Comparison of ENCODE assay signal across 29 cellular contexts in the genomic region with DNA sequence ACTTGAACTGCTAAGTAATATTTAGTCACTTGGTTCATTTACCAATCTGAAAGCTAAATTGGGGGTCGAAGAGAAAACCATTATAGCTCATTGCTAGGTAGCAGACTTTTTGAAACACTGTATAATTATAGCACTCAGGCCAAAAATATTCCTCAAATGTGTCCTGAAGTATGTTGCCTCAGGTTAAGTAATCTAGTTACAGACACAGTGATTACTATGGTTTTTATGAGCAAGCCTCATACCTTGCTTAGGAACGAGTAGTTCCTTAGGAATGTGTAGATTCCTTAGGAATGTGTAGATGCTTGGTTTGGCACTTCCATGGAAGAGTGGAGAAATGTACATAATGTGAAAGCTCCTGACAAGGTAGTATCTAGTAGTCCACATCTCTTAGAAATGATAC.
DNase-seq lines count a peak whose midpoint lies in the region; ATAC-seq, FAIRE-seq and TF ChIP-seq lines count a peak whose summit lies in the region.
"Had no signal": no experiment of that assay in that cellular context is flagged by ENCODE, and none has a peak within 500 bp of the region (broad histone marks: within the 10 kb centered on the region; RNA-seq: fewer than 3 reads in every experiment).

No MANE protein-coding gene starts in this region.

- no peak overlapping the region for H2AK5ac ChIP-seq in trophoblast cell (ENCODE audit: low read length)

- H3K27ac ChIP-seq in PC-3 (ENCODE audit: low read length) (no peak overlapping the region; the same call in 1 of the 2 replicates), trophoblast cell (ENCODE audit: low read depth, low read length) (peak overlapping the region; percentile 89)
- H3K27ac ChIP-seq: heart right ventricle, upper lobe of right lung, VCaP had no signal

- no peak overlapping the region for H2BK12ac ChIP-seq in trophoblast cell (ENCODE audit: low read length)

- no peaks in the 10 kb centered on the region for H3K79me2 ChIP-seq in PC-3 (ENCODE audit: low read length)
- peaks cover 3% of the 10 kb centered on the region for H3K79me2 ChIP-seq in trophoblast cell (ENCODE audit: control insufficient read depth, insufficient read depth, low read length, poor library complexity)

- WGBS in trophoblast cell (ENCODE audit: extremely low coverage, insufficient coverage, insufficient read length) = no CpG with 5 or more reads among the region's 2 CpGs

- H3K4me3 Mint-ChIP-seq in activated T-cell treated with anti-CD3 and anti-CD28 coated beads, Interleukin-2, amount 50 U/mL, for 72 hours = no peak overlapping the region
- H3K4me3 Mint-ChIP-seq in T-helper 2 cell treated with Interferon-gamma antibody and Interleukin-4, amounts not matched to agents 5 μg/mL and 100 μg/mL, for 36 hours = no peak overlapping the region
- H3K4me3 Mint-ChIP-seq: activated naive CD8-positive, alpha-beta T cell treated with anti-CD3 and anti-CD28 coated beads for 36 hours; dendritic cell treated with granulocyte-macrophage colony-stimulating factor and Interleukin-4, amounts not matched to agents 40 ng/mL and 50 ng/mL, for 4 days; endodermal cell had no signal

- no peak overlapping the region for H3K18ac ChIP-seq in trophoblast cell (ENCODE audit: low read length)

- H3K4me1 ChIP-seq in PC-3 (ENCODE audit: insufficient read depth, low read length) = peaks cover 35% of the 10 kb centered on the region
- H3K4me1 ChIP-seq in trophoblast cell (ENCODE audit: control insufficient read depth in 1 of 2, insufficient read depth in 2 of 2, low read length in 2 of 2) = peaks cover 3 to 12% of the 10 kb centered on the region in 2 experiments
- H3K4me1 ChIP-seq: heart right ventricle, upper lobe of right lung had no signal

- no peak for TF ChIP-seq CTCF in PC-3 (conservative IDR thresholded peaks at IDR 0.05; ENCODE audit: low read depth, low read length)
- TF ChIP-seq CTCF in bronchial epithelial cell (IDR thresholded peaks at IDR 0.05; ENCODE audit: insufficient read depth, low read length, severe bottlenecking) = no peak

- no peak overlapping the region for H4K91ac ChIP-seq in trophoblast cell (ENCODE audit: low read depth, low read length)

- H3K4me1 Mint-ChIP-seq in activated T-cell treated with anti-CD3 and anti-CD28 coated beads, Interleukin-2, amount 50 U/mL, for 72 hours (ENCODE audit: low read depth) = no peaks in the 10 kb centered on the region
- no peaks in the 10 kb centered on the region for H3K4me1 Mint-ChIP-seq in T-helper 2 cell treated with Interferon-gamma antibody and Interleukin-4, amounts not matched to agents 5 μg/mL and 100 μg/mL, for 36 hours (ENCODE audit: low read depth)
- H3K4me1 Mint-ChIP-seq: activated naive CD8-positive, alpha-beta T cell treated with anti-CD3 and anti-CD28 coated beads for 36 hours had no signal

- intact Hi-C loops in PC-3 (cut with micrococcal nuclease) (loop anchor here (5.0 kb wide), 1 partner anchor 269 kb away; no protein-coding TSS in a partner anchor), left colon (cut with DNase I, micrococcal nuclease) (no loop called here)

- H3K4me2 ChIP-seq in PC-3 (ENCODE audit: low read length) (peak overlapping the region; percentile 64), trophoblast cell (ENCODE audit: low read length) (no peak overlapping the region)

- peak overlapping the region; percentile 82 for H2BK5ac ChIP-seq in trophoblast cell (ENCODE audit: low read depth, low read length, poor library complexity)

- peaks cover 15% of the 10 kb centered on the region for H3K79me1 ChIP-seq in trophoblast cell (ENCODE audit: low read length)

- H3K9me2 ChIP-seq in PC-3 (replicated peaks; ENCODE audit: low read length) = no peaks in the 10 kb centered on the region

- no TSS peak for BruUV-seq in PC-3 (replicated peaks; lab: Mats Ljungman, UMichigan)

- H3K36me3 Mint-ChIP-seq in activated T-cell treated with anti-CD3 and anti-CD28 coated beads, Interleukin-2, amount 50 U/mL, for 72 hours (ENCODE audit: insufficient read depth in 2 of 2) = no peaks in the 10 kb centered on the region
- no peaks in the 10 kb centered on the region for H3K36me3 Mint-ChIP-seq in T-helper 2 cell treated with Interferon-gamma antibody and Interleukin-4, amounts not matched to agents 5 μg/mL and 100 μg/mL, for 36 hours (ENCODE audit: low read depth)
- H3K36me3 Mint-ChIP-seq: activated naive CD8-positive, alpha-beta T cell treated with anti-CD3 and anti-CD28 coated beads for 36 hours had no signal

- H3K9me3 Mint-ChIP-seq in activated T-cell treated with anti-CD3 and anti-CD28 coated beads, Interleukin-2, amount 50 U/mL, for 72 hours = no peaks in the 10 kb centered on the region
- no peaks in the 10 kb centered on the region for H3K9me3 Mint-ChIP-seq in T-helper 2 cell treated with Interferon-gamma antibody and Interleukin-4, amounts not matched to agents 5 μg/mL and 100 μg/mL, for 36 hours
- H3K9me3 Mint-ChIP-seq: activated naive CD8-positive, alpha-beta T cell treated with anti-CD3 and anti-CD28 coated beads for 36 hours; endodermal cell had no signal

- no peak overlapping the region for H2AFZ ChIP-seq in PC-3 (ENCODE audit: low read length)
- H2AFZ ChIP-seq in trophoblast cell (ENCODE audit: insufficient read depth, low read length, poor library complexity) = no peak overlapping the region

- no peak for FAIRE-seq in bronchial epithelial cell (lab: Jason Lieb, UNC)
- FAIRE-seq: H1, HTR-8/SVneo had no signal

- H3K9me3 ChIP-seq in PC-3 (ENCODE audit: low read length) = 0 out of 2 replicates have a peak, but pooled peaks cover 4% of the 10 kb centered on the region
- H3K9me3 ChIP-seq in trophoblast cell (ENCODE audit: insufficient read depth, low read depth, low read length) = no peaks in the 10 kb centered on the region
- H3K9me3 ChIP-seq: upper lobe of right lung had no signal

- peaks cover 5% of the 10 kb centered on the region for H3F3A ChIP-seq in PC-3 (ENCODE audit: low read length, unreplicated experiment)

- no peak overlapping the region for H4K12ac ChIP-seq in trophoblast cell (ENCODE audit: low read depth, low read length)

- H4K8ac ChIP-seq in trophoblast cell (ENCODE audit: low read depth, low read length) = no peak overlapping the region

- no peak overlapping the region for H3K23ac ChIP-seq in trophoblast cell (ENCODE audit: low read length)

- no peak overlapping the region for H3K14ac ChIP-seq in trophoblast cell (ENCODE audit: low read length)

- DNase-seq in HCEC 1CT (peak; percentile 35), PC-3 (peak; percentile 83), bronchial epithelial cell (ENCODE audit: low read depth) (peak; percentile 80), trophoblast cell (peak; percentile 20 to 93), left colon (no peak), NCI-H1105 treated with DMSO at 0.1 percent for 48 hours (lab: John Stamatoyannopoulos, UW) (no peak)
- DNase-seq in activated T-cell treated with anti-CD3 and anti-CD28 coated beads, Interleukin-2, amount 50 U/mL, for 72 hours = no peak
- no peak for DNase-seq in T-helper 2 cell treated with Interferon-gamma antibody and Interleukin-4, amounts not matched to agents 5 μg/mL and 100 μg/mL, for 36 hours (ENCODE audit: low spot score)
- DNase-seq: activated CD4-positive, alpha-beta T cell treated with anti-CD3 and anti-CD28 coated beads for 4 hours; activated effector memory CD4-positive, alpha-beta T cell treated with Interleukin-2 at 50 U/mL for 16 hours; activated naive CD8-positive, alpha-beta T cell treated with anti-CD3 and anti-CD28 coated beads for 36 hours; anterior cingulate cortex; C1 segment of cervical spinal cord; caudate nucleus; DMS79; endodermal cell; heart right ventricle; KG1; kidney glomerular epithelial cell; NCI-H2029; NCI-H524 treated with DMSO at 0.1 percent for 48 hours; SHP77 treated with DMSO at 0.1 percent for 48 hours; stimulated activated naive CD4-positive, alpha-beta T cell; upper lobe of right lung had no signal

- H3K27ac Mint-ChIP-seq in activated T-cell treated with anti-CD3 and anti-CD28 coated beads, Interleukin-2, amount 50 U/mL, for 72 hours = no peak overlapping the region
- H3K27ac Mint-ChIP-seq in T-helper 2 cell treated with Interferon-gamma antibody and Interleukin-4, amounts not matched to agents 5 μg/mL and 100 μg/mL, for 36 hours = no peak overlapping the region
- H3K27ac Mint-ChIP-seq: activated naive CD8-positive, alpha-beta T cell treated with anti-CD3 and anti-CD28 coated beads for 36 hours; dendritic cell treated with granulocyte-macrophage colony-stimulating factor and Interleukin-4, amounts not matched to agents 40 ng/mL and 50 ng/mL, for 4 days; endodermal cell had no signal

- peak overlapping the region; percentile 97 for H2BK120ac ChIP-seq in trophoblast cell (ENCODE audit: insufficient read depth, low read length, poor library complexity)

- H3K4ac ChIP-seq in trophoblast cell (ENCODE audit: low read depth, low read length) = no peak overlapping the region

- H3K4me3 ChIP-seq in PC-3 (ENCODE audit: low read length) = no peak overlapping the region
- no peak overlapping the region for H3K4me3 ChIP-seq in bronchial epithelial cell (ENCODE audit: low read depth, low read length)
- no peak overlapping the region for H3K4me3 ChIP-seq in trophoblast cell (ENCODE audit: low read depth, low read length)
- H3K4me3 ChIP-seq: heart right ventricle, upper lobe of right lung had no signal

- H3K9ac ChIP-seq in PC-3 (ENCODE audit: low read length) (no peak overlapping the region), trophoblast cell (ENCODE audit: low read length) (no peak overlapping the region)

- CTCF ChIA-PET in PC-3 (lab: Charles Lee) = no interaction called here

- POLR2A ChIA-PET in PC-3 (lab: Charles Lee; ENCODE audit: unreplicated experiment) = interaction anchor here (0.6 kb wide), 1 partner anchor 11 kb away, joined by 4 read pairs; no protein-coding TSS in a partner anchor

- no peaks in the 10 kb centered on the region for H3K27me3 ChIP-seq in PC-3 (ENCODE audit: low read length)
- H3K27me3 ChIP-seq in bronchial epithelial cell (ENCODE audit: control insufficient read depth, insufficient read depth, low read length) = no peaks in the 10 kb centered on the region
- no peaks in the 10 kb centered on the region for H3K27me3 ChIP-seq in trophoblast cell (ENCODE audit: insufficient read depth, low read length)
- H3K27me3 ChIP-seq: heart right ventricle, upper lobe of right lung had no signal

- no peaks in the 10 kb centered on the region for H4K20me1 ChIP-seq in PC-3 (ENCODE audit: low read length)

- ATAC-seq in PC-3 (peak; percentile 80), left colon (no peak)
- no peak for ATAC-seq in activated T-cell treated with anti-CD3 and anti-CD28 coated beads, Interleukin-2, amount 50 U/mL, for 72 hours (replicated peaks in 1 of 2)
- ATAC-seq: esophagus mucosa, heart right ventricle, upper lobe of right lung had no signal

- peaks cover 16% of the 10 kb centered on the region for H3K27me3 Mint-ChIP-seq in activated T-cell treated with anti-CD3 and anti-CD28 coated beads, Interleukin-2, amount 50 U/mL, for 72 hours (ENCODE audit: low read depth)
- H3K27me3 Mint-ChIP-seq in T-helper 2 cell treated with Interferon-gamma antibody and Interleukin-4, amounts not matched to agents 5 μg/mL and 100 μg/mL, for 36 hours (ENCODE audit: low read depth) = peaks cover 9% of the 10 kb centered on the region
- H3K27me3 Mint-ChIP-seq: dendritic cell treated with granulocyte-macrophage colony-stimulating factor and Interleukin-4, amounts not matched to agents 40 ng/mL and 50 ng/mL, for 4 days had no signal

- H3K36me3 ChIP-seq in PC-3 (ENCODE audit: low read depth, low read length) (no peaks in the 10 kb centered on the region), bronchial epithelial cell (ENCODE audit: control insufficient read depth, insufficient read depth, low read length) (no peaks in the 10 kb centered on the region), trophoblast cell (ENCODE audit: control insufficient read depth in 1 of 2, insufficient read depth in 2 of 2, low read length in 2 of 2) (no peaks in the 10 kb centered on the region)
- H3K36me3 ChIP-seq: heart right ventricle, upper lobe of right lung had no signal

Comparison
In these comparisons a context has a peak if more than half of its experiments do, and no peak if none do; other contexts are left out.
1. DNase-seq: peak in HCEC 1CT (single experiment), PC-3 (single experiment), bronchial epithelial cell (single experiment) and trophoblast cell (2 of 2); none in activated T-cell treated with anti-CD3 and anti-CD28 coated beads, Interleukin-2, amount 50 U/mL, for 72 hours (0 of 2), T-helper 2 cell treated with Interferon-gamma antibody and Interleukin-4, amounts not matched to agents 5 μg/mL and 100 μg/mL, for 36 hours (single experiment), left colon (0 of 2) and NCI-H1105 treated with DMSO at 0.1 percent for 48 hours (single experiment).